Comparison of ENCODE assay signal across 1 cellular context in the genomic region with DNA sequence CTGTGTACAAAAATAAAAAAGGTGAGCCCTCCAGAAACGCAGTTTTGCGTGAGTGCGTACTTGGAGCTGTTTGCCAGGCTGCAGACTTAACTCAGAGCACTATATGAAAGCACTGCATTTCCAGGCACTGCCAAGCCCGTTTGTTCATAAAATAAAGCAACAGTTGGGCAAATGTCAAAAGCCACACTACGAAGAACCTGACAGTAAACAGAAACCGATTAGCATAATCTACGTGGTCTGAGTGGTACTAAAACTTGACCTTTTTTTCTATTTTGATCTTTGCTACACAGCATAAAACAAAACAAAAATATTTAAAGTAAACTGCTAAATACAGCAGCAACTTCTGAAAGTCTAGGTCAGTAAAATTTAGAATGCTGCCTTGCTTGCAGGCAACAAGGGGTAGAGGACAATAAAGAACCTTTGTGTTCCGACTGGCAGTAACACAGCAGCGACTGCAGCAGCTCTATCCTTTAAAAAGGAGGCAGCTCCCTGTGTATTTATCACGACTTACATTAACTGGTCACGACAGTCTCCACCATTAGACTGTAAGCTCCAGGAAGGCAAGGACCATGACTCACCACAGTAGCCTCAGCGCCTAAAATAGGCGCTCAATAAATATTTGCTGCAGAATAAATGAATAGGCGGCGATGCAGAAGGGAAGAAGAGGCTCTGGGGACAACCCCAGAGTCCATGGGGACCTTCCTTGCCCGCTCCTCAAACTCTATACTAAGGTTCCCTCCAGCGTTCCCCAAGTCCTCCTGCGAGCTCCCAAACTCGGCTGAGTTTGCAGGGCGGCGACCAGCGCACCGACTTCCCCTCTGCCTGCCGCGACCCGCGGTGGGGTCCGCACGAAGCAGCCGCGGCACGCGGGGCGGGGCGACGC.
TF ChIP-seq lines count a peak whose summit lies in the region.

No MANE protein-coding gene starts in this region.

TF ChIP-seq in HepG2, 621 proteins besides CTCF, POLR2A, EP300 and RAD21 (continued from another document):
- TF ChIP-seq, protein P1, sequence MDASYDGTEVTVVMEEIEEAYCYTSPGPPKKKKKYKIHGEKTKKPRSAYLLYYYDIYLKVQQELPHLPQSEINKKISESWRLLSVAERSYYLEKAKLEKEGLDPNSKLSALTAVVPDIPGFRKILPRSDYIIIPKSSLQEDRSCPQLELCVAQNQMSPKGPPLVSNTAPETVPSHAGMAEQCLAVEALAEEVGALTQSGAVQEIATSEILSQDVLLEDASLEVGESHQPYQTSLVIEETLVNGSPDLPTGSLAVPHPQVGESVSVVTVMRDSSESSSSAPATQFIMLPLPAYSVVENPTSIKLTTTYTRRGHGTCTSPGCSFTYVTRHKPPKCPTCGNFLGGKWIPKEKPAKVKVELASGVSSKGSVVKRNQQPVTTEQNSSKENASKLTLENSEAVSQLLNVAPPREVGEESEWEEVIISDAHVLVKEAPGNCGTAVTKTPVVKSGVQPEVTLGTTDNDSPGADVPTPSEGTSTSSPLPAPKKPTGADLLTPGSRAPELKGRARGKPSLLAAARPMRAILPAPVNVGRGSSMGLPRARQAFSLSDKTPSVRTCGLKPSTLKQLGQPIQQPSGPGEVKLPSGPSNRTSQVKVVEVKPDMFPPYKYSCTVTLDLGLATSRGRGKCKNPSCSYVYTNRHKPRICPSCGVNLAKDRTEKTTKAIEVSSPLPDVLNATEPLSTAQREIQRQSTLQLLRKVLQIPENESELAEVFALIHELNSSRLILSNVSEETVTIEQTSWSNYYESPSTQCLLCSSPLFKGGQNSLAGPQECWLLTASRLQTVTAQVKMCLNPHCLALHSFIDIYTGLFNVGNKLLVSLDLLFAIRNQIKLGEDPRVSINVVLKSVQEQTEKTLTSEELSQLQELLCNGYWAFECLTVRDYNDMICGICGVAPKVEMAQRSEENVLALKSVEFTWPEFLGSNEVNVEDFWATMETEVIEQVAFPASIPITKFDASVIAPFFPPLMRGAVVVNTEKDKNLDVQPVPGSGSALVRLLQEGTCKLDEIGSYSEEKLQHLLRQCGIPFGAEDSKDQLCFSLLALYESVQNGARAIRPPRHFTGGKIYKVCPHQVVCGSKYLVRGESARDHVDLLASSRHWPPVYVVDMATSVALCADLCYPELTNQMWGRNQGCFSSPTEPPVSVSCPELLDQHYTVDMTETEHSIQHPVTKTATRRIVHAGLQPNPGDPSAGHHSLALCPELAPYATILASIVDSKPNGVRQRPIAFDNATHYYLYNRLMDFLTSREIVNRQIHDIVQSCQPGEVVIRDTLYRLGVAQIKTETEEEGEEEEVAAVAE (CRISPR knock-in tag; IDR thresholded peaks at IDR 0.05; ENCODE audit: borderline replicate concordance), result no peak
- 0 out of 2 replicates have a peak, but pooled peaks have one; percentile 6 for TF ChIP-seq ZNF709 (CRISPR knock-in tag; IDR thresholded peaks at IDR 0.05)
- TF ChIP-seq CBFB (CRISPR knock-in tag; IDR thresholded peaks at IDR 0.05), result peak; percentile 7; the same call in 1 of the 2 replicates
- 0 out of 2 replicates have a peak, but pooled peaks have one; percentile 5 for TF ChIP-seq ZSCAN21 (CRISPR knock-in tag; IDR thresholded peaks at IDR 0.05; ENCODE audit: borderline replicate concordance)
- no peak for TF ChIP-seq SMC3 (IDR thresholded peaks at IDR 0.05; ENCODE audit: low read length)
- TF ChIP-seq ZNF282 (IDR thresholded peaks at IDR 0.05; ENCODE audit: partially characterized antibody), result no peak
- TF ChIP-seq, protein P2, sequence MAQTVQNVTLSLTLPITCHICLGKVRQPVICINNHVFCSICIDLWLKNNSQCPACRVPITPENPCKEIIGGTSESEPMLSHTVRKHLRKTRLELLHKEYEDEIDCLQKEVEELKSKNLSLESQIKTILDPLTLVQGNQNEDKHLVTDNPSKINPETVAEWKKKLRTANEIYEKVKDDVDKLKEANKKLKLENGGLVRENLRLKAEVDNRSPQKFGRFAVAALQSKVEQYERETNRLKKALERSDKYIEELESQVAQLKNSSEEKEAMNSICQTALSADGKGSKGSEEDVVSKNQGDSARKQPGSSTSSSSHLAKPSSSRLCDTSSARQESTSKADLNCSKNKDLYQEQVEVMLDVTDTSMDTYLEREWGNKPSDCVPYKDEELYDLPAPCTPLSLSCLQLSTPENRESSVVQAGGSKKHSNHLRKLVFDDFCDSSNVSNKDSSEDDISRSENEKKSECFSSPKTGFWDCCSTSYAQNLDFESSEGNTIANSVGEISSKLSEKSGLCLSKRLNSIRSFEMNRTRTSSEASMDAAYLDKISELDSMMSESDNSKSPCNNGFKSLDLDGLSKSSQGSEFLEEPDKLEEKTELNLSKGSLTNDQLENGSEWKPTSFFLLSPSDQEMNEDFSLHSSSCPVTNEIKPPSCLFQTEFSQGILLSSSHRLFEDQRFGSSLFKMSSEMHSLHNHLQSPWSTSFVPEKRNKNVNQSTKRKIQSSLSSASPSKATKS (CRISPR knock-in tag; IDR thresholded peaks at IDR 0.05), result 0 out of 2 replicates have a peak, but pooled peaks have one; percentile 15
- peak; percentile 43 for TF ChIP-seq FOSL2 (CRISPR knock-in tag; IDR thresholded peaks at IDR 0.05)
- TF ChIP-seq REL (CRISPR knock-in tag; conservative IDR thresholded peaks at IDR 0.05), result peak; percentile 87; the same call in 1 of the 2 replicates
- TF ChIP-seq SP1 (IDR thresholded peaks at IDR 0.05), result no peak
- TF ChIP-seq SP1 (CRISPR knock-in tag; IDR thresholded peaks at IDR 0.05), result 0 out of 2 replicates have a peak, but pooled peaks have one; percentile 23
- 0 out of 2 replicates have a peak, but pooled peaks have one; percentile 14 for TF ChIP-seq ZNF101 (CRISPR knock-in tag; IDR thresholded peaks at IDR 0.05; ENCODE audit: borderline replicate concordance, low read depth)
- TF ChIP-seq GLI4 (CRISPR knock-in tag; IDR thresholded peaks at IDR 0.05; ENCODE audit: borderline replicate concordance), result no peak
- no peak for TF ChIP-seq TP53 (CRISPR knock-in tag; conservative IDR thresholded peaks at IDR 0.05)
- TF ChIP-seq, protein P3, sequence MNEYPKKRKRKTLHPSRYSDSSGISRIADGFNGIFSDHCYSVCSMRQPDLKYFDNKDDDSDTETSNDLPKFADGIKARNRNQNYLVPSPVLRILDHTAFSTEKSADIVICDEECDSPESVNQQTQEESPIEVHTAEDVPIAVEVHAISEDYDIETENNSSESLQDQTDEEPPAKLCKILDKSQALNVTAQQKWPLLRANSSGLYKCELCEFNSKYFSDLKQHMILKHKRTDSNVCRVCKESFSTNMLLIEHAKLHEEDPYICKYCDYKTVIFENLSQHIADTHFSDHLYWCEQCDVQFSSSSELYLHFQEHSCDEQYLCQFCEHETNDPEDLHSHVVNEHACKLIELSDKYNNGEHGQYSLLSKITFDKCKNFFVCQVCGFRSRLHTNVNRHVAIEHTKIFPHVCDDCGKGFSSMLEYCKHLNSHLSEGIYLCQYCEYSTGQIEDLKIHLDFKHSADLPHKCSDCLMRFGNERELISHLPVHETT (CRISPR knock-in tag; conservative IDR thresholded peaks at IDR 0.05), result no peak
- no peak for TF ChIP-seq EED (CRISPR knock-in tag; IDR thresholded peaks at IDR 0.05)
- TF ChIP-seq, protein P4, sequence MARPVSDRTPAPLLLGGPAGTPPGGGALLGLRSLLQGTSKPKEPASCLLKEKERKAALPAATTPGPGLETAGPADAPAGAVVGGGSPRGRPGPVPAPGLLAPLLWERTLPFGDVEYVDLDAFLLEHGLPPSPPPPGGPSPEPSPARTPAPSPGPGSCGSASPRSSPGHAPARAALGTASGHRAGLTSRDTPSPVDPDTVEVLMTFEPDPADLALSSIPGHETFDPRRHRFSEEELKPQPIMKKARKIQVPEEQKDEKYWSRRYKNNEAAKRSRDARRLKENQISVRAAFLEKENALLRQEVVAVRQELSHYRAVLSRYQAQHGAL (CRISPR knock-in tag; IDR thresholded peaks at IDR 0.05; ENCODE audit: not compliant biosample characterization), result no peak
